In the genomic region with DNA sequence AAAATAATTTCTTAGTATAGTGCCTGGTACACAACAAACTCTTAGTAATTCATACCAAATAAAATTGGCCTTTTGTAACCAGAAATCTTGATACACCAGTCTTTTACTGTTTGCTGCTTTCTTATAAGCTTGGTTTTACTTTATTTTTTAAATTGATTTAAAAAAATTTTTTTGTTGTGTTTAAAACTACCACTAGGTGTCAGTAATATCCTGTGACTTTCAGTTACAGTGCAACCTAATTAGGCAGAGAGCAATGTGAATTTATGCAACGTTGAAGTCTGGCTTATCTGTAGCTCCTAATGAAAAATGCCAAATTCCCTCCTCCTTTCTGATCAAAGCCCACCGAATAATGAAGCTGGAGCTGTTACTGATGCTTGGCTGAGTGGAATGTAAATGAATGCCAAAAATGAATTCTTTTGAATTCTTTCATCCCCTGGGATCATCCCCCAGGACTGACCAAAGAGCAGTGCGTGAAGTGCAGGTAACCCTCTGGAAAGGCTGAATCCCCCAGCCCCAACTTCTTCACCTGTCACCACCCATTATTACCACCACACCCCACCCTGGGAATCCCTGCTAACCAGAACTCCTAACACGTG, we compare ENCODE assay signal across 8 cellular contexts. TPM values are rescaled to one million over a fixed set of nuclear protein-coding genes. Genes with fewer than 3 reads are reported as not detected.
DNase-seq lines count a peak whose midpoint lies in the region; ATAC-seq and TF ChIP-seq lines count a peak whose summit lies in the region.

No MANE protein-coding gene starts in this region.

- H3K36me3 ChIP-seq in adipocyte (ENCODE audit: control insufficient read depth, insufficient read depth, low read length, severe bottlenecking) (peaks cover 8% of the 10 kb centered on the region), uterus (no peaks in the 10 kb centered on the region)

- peak overlapping the region; percentile 31 for H3K9ac ChIP-seq in adipocyte (ENCODE audit: low read length)

- ATAC-seq in activated T-cell treated with anti-CD3 and anti-CD28 coated beads, Interleukin-2, amount 50 U/mL, for 72 hours (replicated peaks in 1 of 2), result no peak
- no peak for ATAC-seq in HG02981 (IDR thresholded peaks at IDR 0.05; ENCODE audit: unreplicated experiment)

- H3K4me1 Mint-ChIP-seq in activated T-cell treated with anti-CD3 and anti-CD28 coated beads, Interleukin-2, amount 50 U/mL, for 72 hours (ENCODE audit: low read depth), result peaks cover 40% of the 10 kb centered on the region

- TF ChIP-seq POLR2A in uterus (IDR thresholded peaks at IDR 0.05), result no peak

- H3K4me1 ChIP-seq in adipocyte (ENCODE audit: control insufficient read depth, insufficient read depth, low read length) (peaks cover 39% of the 10 kb centered on the region), uterus (peaks cover 0 to 3% of the 10 kb centered on the region in 2 donors)

- H3K27ac ChIP-seq in uterus, result no peak overlapping the region

- no peak overlapping the region for H3K4me3 Mint-ChIP-seq in activated T-cell treated with anti-CD3 and anti-CD28 coated beads, Interleukin-2, amount 50 U/mL, for 72 hours

- H3K27ac Mint-ChIP-seq in activated T-cell treated with anti-CD3 and anti-CD28 coated beads, Interleukin-2, amount 50 U/mL, for 72 hours, result peak overlapping the region; percentile 35

- intact Hi-C loops in uterus (cut with DNase I; ENCODE audit: low total_unique reads), result no loop called here

- no peak overlapping the region for H3K4me3 ChIP-seq in adipocyte (ENCODE audit: low read length)
- no peak overlapping the region for H3K4me3 ChIP-seq in uterus

- peaks cover 2 to 11% of the 10 kb centered on the region in 2 donors for H3K36me3 Mint-ChIP-seq in activated T-cell treated with anti-CD3 and anti-CD28 coated beads, Interleukin-2, amount 50 U/mL, for 72 hours (ENCODE audit: insufficient read depth in 2 of 2)

- H3K27me3 ChIP-seq in adipocyte (replicated peaks; ENCODE audit: control insufficient read depth, insufficient read depth, low read length) (no peaks in the 10 kb centered on the region), uterus (no peaks in the 10 kb centered on the region)

- no peaks in the 10 kb centered on the region for H3K9me3 Mint-ChIP-seq in activated T-cell treated with anti-CD3 and anti-CD28 coated beads, Interleukin-2, amount 50 U/mL, for 72 hours

- no peaks in the 10 kb centered on the region for H3K9me3 ChIP-seq in adipocyte (ENCODE audit: control insufficient read depth, low read length)
- H3K9me3 ChIP-seq in uterus, result no peaks in the 10 kb centered on the region

- TF ChIP-seq CTCF in uterus (IDR thresholded peaks at IDR 0.05), result peak; percentile 66 to 80 (median 67)

- no peaks in the 10 kb centered on the region for H3K27me3 Mint-ChIP-seq in activated T-cell treated with anti-CD3 and anti-CD28 coated beads, Interleukin-2, amount 50 U/mL, for 72 hours (ENCODE audit: low read depth)

- DNase-seq in activated T-cell treated with anti-CD3 and anti-CD28 coated beads, Interleukin-2, amount 50 U/mL, for 72 hours, result no peak
- DNase-seq in activated T-cell treated with anti-CD3 and anti-CD28 coated beads, Interleukin-2, amount 50 U/mL, for 48 hours, result no peak
- DNase-seq in NCI-H1930 (lab: John Stamatoyannopoulos, UW) (peak; percentile 31 to 44), adipocyte (ENCODE audit: low read depth) (peak; percentile 83), iris pigment epithelial cell (ENCODE audit: low read depth) (peak; percentile 54), uterus (no peak)
- DNase-seq in stimulated activated CD4-positive, alpha-beta T cell treated with anti-CD3 and anti-CD28 coated beads, Interleukin-2, amount 100 ng/mL, for 48 hours, result no peak

RNA-seq across cellular contexts. Expression of gene ERCC4, which starts 3.8 kb away (rescaled TPM):
- total RNA-seq in activated T-cell treated with anti-CD3 and anti-CD28 coated beads, Interleukin-2, amount 50 U/mL, for 72 hours, result 10 to 100 TPM; 15.4 to 17.4 TPM
- total RNA-seq in uterus, result 10 to 100 TPM in 2 of 4 donors, 1 to 10 TPM in 2; 5.3 to 22.6 (median 15.9) TPM

Comparison
In these comparisons a context has a peak if more than half of its experiments do, and no peak if none do; other contexts are left out.
1. DNase-seq: peak in NCI-H1930 (2 of 2), adipocyte (single experiment) and iris pigment epithelial cell (single experiment); none in activated T-cell treated with anti-CD3 and anti-CD28 coated beads, Interleukin-2, amount 50 U/mL, for 72 hours (0 of 2), activated T-cell treated with anti-CD3 and anti-CD28 coated beads, Interleukin-2, amount 50 U/mL, for 48 hours (0 of 2), uterus (0 of 2) and stimulated activated CD4-positive, alpha-beta T cell treated with anti-CD3 and anti-CD28 coated beads, Interleukin-2, amount 100 ng/mL, for 48 hours (0 of 2).